14 cellular contexts compared by ENCODE assay signal in genomic region chr11:48019597-48019996, GRCh38. TPM values are rescaled to one million over a fixed set of nuclear protein-coding genes. Genes with fewer than 3 reads are reported as not detected.
A peak's percentile ranks its signal among the peaks of the same experiment; 100 is the strongest.
DNase-seq lines count a peak whose midpoint lies in the region; ATAC-seq and TF ChIP-seq lines count a peak whose summit lies in the region.
"Had no signal": no experiment of that assay in that cellular context is flagged by ENCODE, and none has a peak within 500 bp of the region (broad histone marks: within the 10 kb centered on the region; RNA-seq: fewer than 3 reads in every experiment).

No MANE protein-coding gene starts in this region.

- WGBS in tibial nerve, 2 donors: 83% methylated on average over 8 of the region's 8 CpGs

- CTCF ChIA-PET in activated CD4-positive, alpha-beta memory T cell treated with anti-CD3 and anti-CD28 coated beads, Interleukin-2, amount 10 ng/mL, durations not matched to agents 7 days and 5 days (lab: Charles Lee): interaction anchor here (0.6 to 4.9 kb wide), 11 partner anchors 10 to 90 kb away, joined by 3 to 57 read pairs (median 10); no protein-coding TSS in a partner anchor

- H3K27ac Mint-ChIP-seq in activated naive CD8-positive, alpha-beta T cell: peak overlapping the region; percentile 89
- H3K27ac Mint-ChIP-seq in activated naive CD8-positive, alpha-beta T cell treated with anti-CD3 and anti-CD28 coated beads for 36 hours: no peak overlapping the region
- H3K27ac Mint-ChIP-seq in activated CD4-positive, alpha-beta memory T cell treated with anti-CD3 and anti-CD28 coated beads, Interleukin-2, amount 10 ng/mL, durations not matched to agents 7 days and 5 days: peak overlapping the region; percentile 92
- peak overlapping the region in 5 of 6 donors; percentile 13 to 95 (median 44) for H3K27ac Mint-ChIP-seq in naive B cell

- no peaks in the 10 kb centered on the region for H3K36me3 ChIP-seq in tibial nerve
- H3K36me3 ChIP-seq in left lung: no peaks in the 10 kb centered on the region

- POLR2A ChIA-PET in activated CD4-positive, alpha-beta memory T cell treated with anti-CD3 and anti-CD28 coated beads, Interleukin-2, amount 10 ng/mL, durations not matched to agents 7 days and 5 days (lab: Charles Lee): interaction anchor here (0.6 to 24.8 kb wide), 16 partner anchors 8 to 134 kb away, joined by 3 to 519 read pairs (median 5); partner anchors contain the start of gene PTPRJ

- peaks cover 61% of the 10 kb centered on the region for H3K4me1 Mint-ChIP-seq in activated naive CD8-positive, alpha-beta T cell (ENCODE audit: low read depth)
- H3K4me1 Mint-ChIP-seq in activated naive CD8-positive, alpha-beta T cell treated with anti-CD3 and anti-CD28 coated beads for 36 hours: peaks cover 54% of the 10 kb centered on the region
- peaks cover 88% of the 10 kb centered on the region for H3K4me1 Mint-ChIP-seq in activated CD4-positive, alpha-beta memory T cell treated with anti-CD3 and anti-CD28 coated beads, Interleukin-2, amount 10 ng/mL, durations not matched to agents 7 days and 5 days
- peaks cover 56 to 80% (median 75%) of the 10 kb centered on the region in 3 donors for H3K4me1 Mint-ChIP-seq in naive B cell

- peaks cover 6% of the 10 kb centered on the region for H3K36me3 Mint-ChIP-seq in activated naive CD8-positive, alpha-beta T cell
- no peaks in the 10 kb centered on the region for H3K36me3 Mint-ChIP-seq in activated naive CD8-positive, alpha-beta T cell treated with anti-CD3 and anti-CD28 coated beads for 36 hours
- peaks cover 59% of the 10 kb centered on the region for H3K36me3 Mint-ChIP-seq in activated CD4-positive, alpha-beta memory T cell treated with anti-CD3 and anti-CD28 coated beads, Interleukin-2, amount 10 ng/mL, durations not matched to agents 7 days and 5 days (ENCODE audit: low read depth)
- peaks cover 0 to 4% of the 10 kb centered on the region in 2 donors for H3K36me3 Mint-ChIP-seq in naive B cell

- H3K4me1 ChIP-seq in tibial nerve (peaks cover 0 to 65% (median 39%) of the 10 kb centered on the region in 4 donors), left lung (peaks cover 12 to 95% of the 10 kb centered on the region in 2 donors)

- no peak overlapping the region for H3K4me3 Mint-ChIP-seq in activated naive CD8-positive, alpha-beta T cell
- H3K4me3 Mint-ChIP-seq in activated naive CD8-positive, alpha-beta T cell treated with anti-CD3 and anti-CD28 coated beads for 36 hours: no peak overlapping the region
- H3K4me3 Mint-ChIP-seq in activated CD4-positive, alpha-beta memory T cell treated with anti-CD3 and anti-CD28 coated beads, Interleukin-2, amount 10 ng/mL, durations not matched to agents 7 days and 5 days: peak overlapping the region; percentile 62
- peak overlapping the region in 6 of 8 donors; percentile 10 to 77 (median 37) for H3K4me3 Mint-ChIP-seq in naive B cell

- DNase-seq in activated naive CD8-positive, alpha-beta T cell treated with anti-CD3 and anti-CD28 coated beads for 36 hours: no peak
- DNase-seq in activated CD4-positive, alpha-beta memory T cell treated with anti-CD3 and anti-CD28 coated beads, Interleukin-2, amount 10 ng/mL, durations not matched to agents 7 days and 5 days: no peak
- DNase-seq in naive B cell: no peak
- no peak for DNase-seq in tibial nerve (ENCODE audit: low spot score in 2 of 2)
- no peak for DNase-seq in left lung
- DNase-seq: caudate nucleus, DND-41, GM23248, hypothalamus had no signal

- no peaks in the 10 kb centered on the region for H3K27me3 Mint-ChIP-seq in activated naive CD8-positive, alpha-beta T cell
- no peaks in the 10 kb centered on the region for H3K27me3 Mint-ChIP-seq in activated naive CD8-positive, alpha-beta T cell treated with anti-CD3 and anti-CD28 coated beads for 36 hours
- H3K27me3 Mint-ChIP-seq in activated CD4-positive, alpha-beta memory T cell treated with anti-CD3 and anti-CD28 coated beads, Interleukin-2, amount 10 ng/mL, durations not matched to agents 7 days and 5 days: no peaks in the 10 kb centered on the region
- no peaks in the 10 kb centered on the region for H3K27me3 Mint-ChIP-seq in naive B cell
- H3K27me3 Mint-ChIP-seq: progenitor cell of endocrine pancreas had no signal

- intact Hi-C loops in left lung (cut with DNase I): no loop called here

- peak overlapping the region in 3 of 4 donors; percentile 45 to 64 (median 50) for H3K27ac ChIP-seq in tibial nerve
- H3K27ac ChIP-seq in left lung: peak overlapping the region in 1 of 2 donors; percentile 82
- H3K27ac ChIP-seq: GM23248 had no signal

- no peak overlapping the region for H3K4me3 ChIP-seq in tibial nerve
- no peak overlapping the region for H3K4me3 ChIP-seq in left lung
- H3K4me3 ChIP-seq: GM23248, lung had no signal

- TF ChIP-seq EP300 in tibial nerve (IDR thresholded peaks at IDR 0.05): no peak

- H3K9me3 Mint-ChIP-seq in activated naive CD8-positive, alpha-beta T cell (ENCODE audit: low read depth): no peaks in the 10 kb centered on the region
- H3K9me3 Mint-ChIP-seq in activated naive CD8-positive, alpha-beta T cell treated with anti-CD3 and anti-CD28 coated beads for 36 hours: no peaks in the 10 kb centered on the region
- H3K9me3 Mint-ChIP-seq in activated CD4-positive, alpha-beta memory T cell treated with anti-CD3 and anti-CD28 coated beads, Interleukin-2, amount 10 ng/mL, durations not matched to agents 7 days and 5 days: no peaks in the 10 kb centered on the region
- no peaks in the 10 kb centered on the region for H3K9me3 Mint-ChIP-seq in naive B cell

- H3K27me3 ChIP-seq in tibial nerve (no peaks in the 10 kb centered on the region), left lung (no peaks in the 10 kb centered on the region)

- no peak for TF ChIP-seq POLR2A in tibial nerve (IDR thresholded peaks at IDR 0.05)

- H3K9me3 ChIP-seq in tibial nerve (no peaks in the 10 kb centered on the region), left lung (no peaks in the 10 kb centered on the region)

- ATAC-seq in naive B cell (ENCODE audit: low read depth in 2 of 2): no peak
- no peak for ATAC-seq in HG03025 (IDR thresholded peaks at IDR 0.05; ENCODE audit: low FRiP score, unreplicated experiment)
- ATAC-seq in left lung: no peak
- no peak for ATAC-seq in HG02678 (IDR thresholded peaks at IDR 0.05; ENCODE audit: unreplicated experiment)

- TF ChIP-seq CTCF in tibial nerve (IDR thresholded peaks at IDR 0.05): no peak
- TF ChIP-seq CTCF in left lung (IDR thresholded peaks at IDR 0.05): no peak

RNA-seq across cellular contexts. Expression of gene PTPRJ, which starts 39.2 kb away (rescaled TPM):
- 10 to 100 TPM; 11.8 to 13.1 TPM for total RNA-seq in activated naive CD8-positive, alpha-beta T cell treated with anti-CD3 and anti-CD28 coated beads for 36 hours
- total RNA-seq in activated CD4-positive, alpha-beta memory T cell treated with anti-CD3 and anti-CD28 coated beads, Interleukin-2, amount 10 ng/mL, durations not matched to agents 7 days and 5 days: 10 to 100 TPM; 83.0 to 89.1 TPM
- 10 to 100 TPM in 4 of 6 donors, 1 to 10 TPM in 2; 4.3 to 15.1 (median 11.6) TPM for polyA plus RNA-seq in naive B cell (ENCODE audit: low read depth in 6 of 6)
- total RNA-seq in tibial nerve: 10 to 100 TPM; 20.5 to 24.3 (median 22.3) TPM
- 10 to 100 TPM; 42.2 to 63.5 TPM for total RNA-seq in left lung

Comparison
In these comparisons a context has a peak if more than half of its experiments do, and no peak if none do; other contexts are left out.
1. H3K4me3 Mint-ChIP-seq: peak in activated CD4-positive, alpha-beta memory T cell treated with anti-CD3 and anti-CD28 coated beads, Interleukin-2, amount 10 ng/mL, durations not matched to agents 7 days and 5 days (single experiment) and naive B cell (6 of 8); none in activated naive CD8-positive, alpha-beta T cell (single experiment) and activated naive CD8-positive, alpha-beta T cell treated with anti-CD3 and anti-CD28 coated beads for 36 hours (single experiment).